Comparison of ENCODE assay signal across 8 cellular contexts in the genomic region with DNA sequence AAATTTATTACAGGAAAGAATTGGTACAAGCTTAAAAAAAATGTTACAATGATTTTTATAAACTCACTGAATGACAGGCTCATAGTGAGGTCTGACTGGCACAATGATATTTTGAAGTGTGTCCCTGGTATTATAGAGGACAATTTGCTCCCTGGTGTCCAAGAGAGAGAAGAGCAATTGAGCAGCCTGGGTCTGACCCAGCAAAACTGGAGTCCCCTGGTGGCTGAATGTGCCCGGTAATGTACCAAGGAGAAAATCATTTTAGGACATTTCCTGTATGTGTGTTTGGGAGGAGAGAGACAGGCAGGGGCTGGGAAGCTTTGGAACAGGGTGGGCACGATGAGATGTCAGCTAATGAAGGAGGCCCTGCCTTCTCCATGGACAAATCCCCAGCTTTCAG.
DNase-seq lines count a peak whose midpoint lies in the region; ATAC-seq and TF ChIP-seq lines count a peak whose summit lies in the region.

No MANE protein-coding gene starts in this region.

- DNase-seq in COR-L47 (lab: John Stamatoyannopoulos, UW): peak; percentile 55
- peak; percentile 53 for DNase-seq in HuH-7 (ENCODE audit: low spot score)
- DNase-seq in hepatic stellate cell (ENCODE audit: low spot score): peak; percentile 49
- no peak for DNase-seq in occipital lobe (lab: John Stamatoyannopoulos, UW)

- H3K27ac ChIP-seq in VCaP: peak overlapping the region; percentile 4; the same call in 1 of the 2 replicates

- no peak for ATAC-seq in HG03135 (IDR thresholded peaks at IDR 0.05; ENCODE audit: unreplicated experiment)
- ATAC-seq in HG03457 (IDR thresholded peaks at IDR 0.05; ENCODE audit: unreplicated experiment): no peak
- no peak for ATAC-seq in HG03460 (IDR thresholded peaks at IDR 0.05; ENCODE audit: unreplicated experiment)

- peak; percentile 73 for TF ChIP-seq CTCF in VCaP (conservative IDR thresholded peaks at IDR 0.05)
